ENCODE assay signal across 8 cellular contexts in the genomic region with DNA sequence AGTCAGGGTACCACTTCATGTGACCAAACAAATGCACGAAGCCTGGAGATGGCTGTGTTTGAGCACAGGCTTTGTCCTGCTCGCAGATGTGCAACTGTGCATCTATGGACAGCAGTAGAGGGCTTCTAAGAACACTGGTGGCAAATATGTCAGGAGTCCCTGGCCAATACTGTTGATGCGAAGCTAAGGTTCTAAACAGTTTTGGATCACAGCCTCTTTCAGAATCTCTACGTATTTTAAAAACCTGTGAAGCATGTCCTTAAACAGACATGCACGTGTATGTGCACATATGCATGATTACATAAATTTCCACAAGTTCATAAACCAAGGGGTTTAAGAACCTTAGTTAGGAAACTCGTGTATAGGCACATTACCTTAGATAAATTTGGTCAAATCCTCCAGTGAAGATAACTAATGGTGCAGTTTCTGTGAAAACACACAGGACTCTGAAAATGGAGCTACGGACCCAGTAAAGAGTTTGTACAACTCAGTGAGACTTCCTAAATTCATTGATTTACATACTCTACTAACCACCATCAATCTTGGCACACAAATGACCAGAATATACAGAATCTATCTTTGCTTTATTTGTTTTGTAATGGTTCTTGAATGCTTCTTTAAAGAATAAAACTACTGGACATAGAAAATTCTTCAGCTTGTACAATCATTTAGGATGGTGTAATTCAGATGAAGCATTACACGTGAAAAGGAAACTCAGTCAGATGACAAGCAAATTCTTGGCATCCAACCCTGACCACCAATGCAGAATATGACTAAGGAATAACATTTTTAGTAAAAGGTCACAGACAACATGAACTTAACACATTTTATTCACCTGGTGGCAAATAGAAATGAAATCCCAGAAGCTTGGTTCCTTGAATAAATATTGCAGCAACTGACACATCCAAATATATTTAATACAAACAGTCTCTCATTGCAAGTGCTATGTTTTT. TPM values are rescaled to one million over a fixed set of nuclear protein-coding genes. Genes with fewer than 3 reads are reported as not detected.
A peak's percentile ranks its signal among the peaks of the same experiment; 100 is the strongest.
DNase-seq lines count a peak whose midpoint lies in the region; ATAC-seq, FAIRE-seq and TF ChIP-seq lines count a peak whose summit lies in the region.

No MANE protein-coding gene starts in this region.

- H3K9me3 ChIP-seq in BLaER1 (no peaks in the 10 kb centered on the region), GM12878 (replicated peaks; ENCODE audit: control insufficient read depth, insufficient read depth, low read length) (no peaks in the 10 kb centered on the region; the same call in 2 of the 3 replicates), thyroid gland (no peaks in the 10 kb centered on the region), Peyer's patch (no peaks in the 10 kb centered on the region)
- no peaks in the 10 kb centered on the region for H3K9me3 ChIP-seq in CD4-positive, alpha-beta memory T cell (ENCODE audit: control insufficient read depth in 1 of 2, low read length in 2 of 2)

- H3K4me1 Mint-ChIP-seq in CD4-positive, alpha-beta memory T cell, result peaks cover 0 to 8% (median 5%) of the 10 kb centered on the region in 4 donors

- H3K9ac ChIP-seq in BLaER1 (no peak overlapping the region), GM12878 (ENCODE audit: control insufficient read depth, insufficient read depth, low read length) (no peak overlapping the region)

- H3K79me2 ChIP-seq in GM12878 (ENCODE audit: control insufficient read depth, insufficient read depth, low read length), result peaks cover 36% of the 10 kb centered on the region

- no TSS peak for BruUV-seq in GM12878 (replicated peaks; lab: Mats Ljungman, UMichigan)

- H3K27ac Mint-ChIP-seq in CD4-positive, alpha-beta memory T cell, result no peak overlapping the region

- H3K27me3 Mint-ChIP-seq in CD4-positive, alpha-beta memory T cell, result no peaks in the 10 kb centered on the region

- FAIRE-seq in GM12878 (lab: Jason Lieb, UNC), result peak; percentile 35

- H3K4me3 ChIP-seq in BLaER1 (no peak overlapping the region), GM12878 (peak overlapping the region; percentile 4; the same call in 1 of the 2 replicates), thyroid gland (replicated peaks in 1 of 3) (no peak overlapping the region), Peyer's patch (no peak overlapping the region)
- no peak overlapping the region for H3K4me3 ChIP-seq in CD4-positive, alpha-beta memory T cell (ENCODE audit: low read length in 2 of 2)

- H3K4me2 ChIP-seq in BLaER1 (peak overlapping the region; percentile 3), GM12878 (ENCODE audit: control insufficient read depth, insufficient read depth) (peak overlapping the region; percentile 83)

- H3K4me3 Mint-ChIP-seq in CD4-positive, alpha-beta memory T cell, result no peak overlapping the region

- H3K36me3 Mint-ChIP-seq in CD4-positive, alpha-beta memory T cell, result no peaks in the 10 kb centered on the region

- 0 out of 2 replicates have a peak, but pooled peaks have one; percentile 25 for TF ChIP-seq POLR2A in GM12878 (IDR thresholded peaks at IDR 0.05; ENCODE audit: low read depth, low read length)
- no peak for TF ChIP-seq POLR2A in thyroid gland (IDR thresholded peaks at IDR 0.05)
- no peak for TF ChIP-seq POLR2A in Peyer's patch (IDR thresholded peaks at IDR 0.05)

- H2AFZ ChIP-seq in GM12878 (ENCODE audit: control insufficient read depth, low read depth, low read length), result peak overlapping the region; percentile 5

- intact Hi-C loops in GM12878 (cut with micrococcal nuclease; ENCODE audit: unreplicated experiment), result loop anchor here (2.0 to 5.0 kb wide), 2 partner anchors 35 to 93 kb away; no protein-coding TSS in a partner anchor
- intact Hi-C loops in thyroid gland (cut with DNase I), result no loop called here
- intact Hi-C loops in CD4-positive, alpha-beta memory T cell (cut with micrococcal nuclease), result no loop called here

- H3K36me3 ChIP-seq in BLaER1 (peaks cover 6% of the 10 kb centered on the region), GM12878 (ENCODE audit: control insufficient read depth in 2 of 2, insufficient read depth in 2 of 2, low read length in 1 of 2) (no peaks in the 10 kb centered on the region; a peak in 1 of 4 replicates), thyroid gland (no peaks in the 10 kb centered on the region), Peyer's patch (no peaks in the 10 kb centered on the region)
- no peaks in the 10 kb centered on the region for H3K36me3 ChIP-seq in CD4-positive, alpha-beta memory T cell (ENCODE audit: insufficient read depth, low read length)

- in situ Hi-C loops in GM12878 (cut with MboI), result no loop called here

- H3K9me3 Mint-ChIP-seq in CD4-positive, alpha-beta memory T cell, result no peaks in the 10 kb centered on the region

- H3K4me1 ChIP-seq in BLaER1 (peaks cover 45% of the 10 kb centered on the region), GM12878 (ENCODE audit: control insufficient read depth, insufficient read depth, low read length) (peaks cover 25% of the 10 kb centered on the region), thyroid gland (peaks cover 21 to 35% of the 10 kb centered on the region in 2 donors), Peyer's patch (no peaks in the 10 kb centered on the region)
- no peaks in the 10 kb centered on the region for H3K4me1 ChIP-seq in CD4-positive, alpha-beta memory T cell (ENCODE audit: insufficient read depth, low read length)

- 1% methylated on average over 8 of the region's 8 CpGs for WGBS in GM12878 (ENCODE audit: insufficient coverage, insufficient replicate concordance, low lambda C conversion rate, missing lambda C conversion rate)
- WGBS in thyroid gland, 2 donors, result 60 to 67% methylated on average over 8 of the region's 8 CpGs

- peak; percentile 58 for DNase-seq in GM12878 (ENCODE audit: low read depth, low spot score)
- DNase-seq in thyroid gland, result peak; percentile 18 to 53
- no peak for DNase-seq in CD4-positive, alpha-beta memory T cell
- no peak for DNase-seq in activated CD8-positive, alpha-beta memory T cell treated with anti-CD3 and anti-CD28 coated beads, Interleukin-2, amount 50 U/mL, for 48 hours
- no peak for DNase-seq in Peyer's patch

- no peak overlapping the region for H3K27ac ChIP-seq in BLaER1
- peak overlapping the region; percentile 77 for H3K27ac ChIP-seq in GM12878 (ENCODE audit: control insufficient read depth, insufficient read depth)
- peak overlapping the region in 2 of 3 donors; percentile 56 to 71 for H3K27ac ChIP-seq in thyroid gland
- no peak overlapping the region for H3K27ac ChIP-seq in CD4-positive, alpha-beta memory T cell (ENCODE audit: low read depth, low read length)
- no peak overlapping the region for H3K27ac ChIP-seq in Peyer's patch

- peak; percentile 66 to 82; a peak in 3 of 4 replicates for TF ChIP-seq EP300 in GM12878 (IDR thresholded peaks at IDR 0.05; ENCODE audit: borderline replicate concordance in 1 of 2, control insufficient read depth in 1 of 2, low read depth in 2 of 2, low read length in 2 of 2)

- TF ChIP-seq CTCF in GM12878 (IDR thresholded peaks at IDR 0.05 in 2 of 3, conservative IDR thresholded peaks at IDR 0.05 in 1 of 3; ENCODE audit: control insufficient read depth in 2 of 3, extremely low read depth in 1 of 3, insufficient read depth in 1 of 3, low read depth in 3 of 3, low read length in 3 of 3) (no peak), thyroid gland (IDR thresholded peaks at IDR 0.05) (no peak), Peyer's patch (IDR thresholded peaks at IDR 0.05) (no peak)

- TF ChIP-seq RAD21 in GM12878 (IDR thresholded peaks at IDR 0.05; ENCODE audit: insufficient read depth, low read depth, low read length), result no peak

- POLR2A ChIA-PET in GM12878 (lab: Charles Lee), result interaction anchor here (0.5 to 2.2 kb wide), 11 partner anchors 9 to 46 kb away, joined by 3 to 21 read pairs (median 6); partner anchors contain the start of gene KCNQ5
- POLR2A ChIA-PET in CD4-positive, alpha-beta memory T cell (lab: Charles Lee; ENCODE audit: partially characterized antibody), result no interaction called here

- peak; percentile 52 for ATAC-seq in GM19372 (IDR thresholded peaks at IDR 0.05; ENCODE audit: low read depth, unreplicated experiment)
- ATAC-seq in HG03432 (IDR thresholded peaks at IDR 0.05; ENCODE audit: unreplicated experiment), result peak; percentile 71
- ATAC-seq in GM12878, result peak; percentile 71

- H3K27me3 ChIP-seq in BLaER1, result no peaks in the 10 kb centered on the region
- no peaks in the 10 kb centered on the region for H3K27me3 ChIP-seq in GM12878 (replicated peaks in 1 of 2; ENCODE audit: control insufficient read depth in 2 of 2, insufficient read depth in 2 of 2, low read length in 1 of 2)
- no peaks in the 10 kb centered on the region for H3K27me3 ChIP-seq in thyroid gland
- H3K27me3 ChIP-seq in CD4-positive, alpha-beta memory T cell (ENCODE audit: insufficient read depth, low read length), result no peaks in the 10 kb centered on the region
- no peaks in the 10 kb centered on the region for H3K27me3 ChIP-seq in Peyer's patch

- RAD21 ChIA-PET in GM12878 (lab: Charles Lee; ENCODE audit: unreplicated experiment), result interaction anchor here (0.7 to 5.3 kb wide), 19 partner anchors 9 to 480 kb away, joined by 3 to 50 read pairs (median 5); partner anchors contain the start of gene KCNQ5

- SMC1A ChIA-PET in GM12878 (lab: Charles Lee; ENCODE audit: uncharacterized antibody, unreplicated experiment), result interaction anchor here (0.6 to 6.6 kb wide), 29 partner anchors 9 to 480 kb away, joined by 3 to 109 read pairs (median 5); no protein-coding TSS in a partner anchor

- H4K20me1 ChIP-seq in BLaER1 (peaks cover 92% of the 10 kb centered on the region), GM12878 (ENCODE audit: control insufficient read depth, insufficient read depth) (no peaks in the 10 kb centered on the region)

- CTCF ChIA-PET in GM12878 (lab: Yijun Ruan, JAX), result interaction anchor here (0.8 to 4.4 kb wide), 16 partner anchors 7 to 480 kb away, joined by 3 to 18 read pairs (median 6); partner anchors contain the start of gene KCNQ5
- CTCF ChIA-PET in CD4-positive, alpha-beta memory T cell (lab: Charles Lee; ENCODE audit: partially characterized antibody), result interaction anchor here (1.3 kb wide), 1 partner anchor 22 kb away, joined by 3 read pairs; no protein-coding TSS in a partner anchor

RNA-seq across cellular contexts. Expression of gene KCNQ5, which starts 27.4 kb away (rescaled TPM):
- total RNA-seq in GM12878 (2013; cell fraction: nucleolus; rRNA removed), result 182 and 288 TPM in 2 replicates
- total RNA-seq in GM12878 (2014; rRNA removed) (1.9 and 2.9 TPM in 2 replicates), GM12878 (2014; rRNA removed; fragmentation: Illumina TruSeq; extraction: Trizol) (3.2 and 3.3 TPM in 2 replicates), GM12878 (2021) (4.1 and 5.0 TPM in 2 replicates), thyroid gland (10 to 100 TPM in 2 of 4 donors, 1 to 10 TPM in 2; 1.1 to 14.6 (median 9.0) TPM), Peyer's patch (1 to 10 TPM in 1 of 4 donors, under 1 TPM in 2, not detected in 1; 0.27 to 5.0 (median 0.38) TPM)
- 2.4 TPM for polyA plus RNA-seq in GM12878 (2011; ENCODE audit: low read depth)
- polyA plus RNA-seq in GM12878 (2011; rRNA removed) (16.2 TPM in 2 replicates), GM12878 (2014; fragmentation: Illumina TruSeq; extraction: Trizol) (3.1 and 3.7 TPM in 2 replicates), GM12878 (2014; fragmentation: Nextera tagmentation; extraction: Ambion mirVana) (1 to 10 TPM in 1 of 2 experiments, under 1 TPM in 1; 0.60 to 1.0 TPM), GM12878 (2014; rRNA removed) (2.6 and 2.7 TPM in 2 replicates), GM12878 (2016; fragmentation: Nextera tagmentation; extraction: Ambion mirVana) (1 to 10 TPM; 3.8 to 3.9 TPM)
- 12.9 and 13.7 TPM in 2 replicates for polyA plus RNA-seq in GM12878 (2011; cell fraction: cytosol; rRNA removed)
- polyA plus RNA-seq in GM12878 (2011; cell fraction: nucleus; rRNA removed), result 18.0 and 20.3 TPM in 2 replicates
- 4.0 and 6.9 TPM in 2 replicates for polyA plus RNA-seq in GM12878 (2012)
- polyA minus RNA-seq in GM12878 (2011; rRNA and poly(A)+ RNA removed), result 43.2 and 62.1 TPM in 2 replicates
- 7.8 and 14.7 TPM in 2 replicates for polyA minus RNA-seq in GM12878 (2011; cell fraction: cytosol; rRNA and poly(A)+ RNA removed)
- polyA minus RNA-seq in GM12878 (2011; cell fraction: nucleus; rRNA and poly(A)+ RNA removed), result 72.7 and 118 TPM in 2 replicates
- total RNA-seq in CD4-positive, alpha-beta memory T cell, result 1 to 10 TPM; 3.4 to 4.2 TPM
- polyA plus RNA-seq in CD4-positive, alpha-beta memory T cell, result 1 to 10 TPM in 1 of 2 donors, not detected in 1; 1.0 TPM

Comparison
In these comparisons a context has a peak if more than half of its experiments do, and no peak if none do; other contexts are left out.
1. H3K27ac ChIP-seq: peak in GM12878 (single experiment) and thyroid gland (2 of 3); none in BLaER1 (single experiment), CD4-positive, alpha-beta memory T cell (single experiment) and Peyer's patch (0 of 4).
2. DNase-seq: peak in GM12878 (single experiment) and thyroid gland (2 of 2); none in CD4-positive, alpha-beta memory T cell (0 of 5), activated CD8-positive, alpha-beta memory T cell treated with anti-CD3 and anti-CD28 coated beads, Interleukin-2, amount 50 U/mL, for 48 hours (single experiment) and Peyer's patch (0 of 3).
3. Peak in every context shown above with its lines, with median percentiles within 50 percentile points of each other: ATAC-seq.